8 cellular contexts compared by ENCODE assay signal in genomic region chr14:58238252-58239247, GRCh38. TPM values are rescaled to one million over a fixed set of nuclear protein-coding genes. Genes with fewer than 3 reads are reported as not detected.
A peak's percentile ranks its signal among the peaks of the same experiment; 100 is the strongest.
DNase-seq lines count a peak whose midpoint lies in the region; ATAC-seq and TF ChIP-seq lines count a peak whose summit lies in the region.

No MANE protein-coding gene starts in this region.

- H2AFZ ChIP-seq in parathyroid adenoma = peak overlapping the region; percentile 81

- peak overlapping the region; percentile 83 for H3K4me2 ChIP-seq in parathyroid adenoma (ENCODE audit: low read length)

- peaks cover 10% of the 10 kb centered on the region for H3K36me3 ChIP-seq in RWPE2 (ENCODE audit: low read depth)
- H3K36me3 ChIP-seq in parathyroid adenoma (ENCODE audit: control insufficient read depth, insufficient read depth, low read length) = no peaks in the 10 kb centered on the region

- no peaks in the 10 kb centered on the region for H3K9me3 ChIP-seq in RWPE2 (ENCODE audit: severe bottlenecking)
- no peaks in the 10 kb centered on the region for H3K9me3 ChIP-seq in parathyroid adenoma (ENCODE audit: control insufficient read depth, low read length)

- peak overlapping the region; percentile 48 for H3K4me3 ChIP-seq in RWPE2 (ENCODE audit: severe bottlenecking)
- peak overlapping the region; percentile 63 for H3K4me3 ChIP-seq in fibroblast of villous mesenchyme (ENCODE audit: low read depth, low read length)
- H3K4me3 ChIP-seq in parathyroid adenoma (ENCODE audit: low read depth, low read length) = peak overlapping the region; percentile 93

- peaks cover 8% of the 10 kb centered on the region for H3K4me1 ChIP-seq in RWPE2 (ENCODE audit: insufficient read depth, poor library complexity, severe bottlenecking)
- peaks cover 6% of the 10 kb centered on the region for H3K4me1 ChIP-seq in parathyroid adenoma

- H3K27me3 ChIP-seq in RWPE2 (ENCODE audit: insufficient read depth, poor library complexity, severe bottlenecking) (no peaks in the 10 kb centered on the region), parathyroid adenoma (ENCODE audit: control insufficient read depth, insufficient read depth, low read length) (no peaks in the 10 kb centered on the region)

- H3K9ac ChIP-seq in parathyroid adenoma = no peak overlapping the region

- H3K79me2 ChIP-seq in parathyroid adenoma = no peaks in the 10 kb centered on the region

- TF ChIP-seq CTCF in RWPE2 (IDR thresholded peaks at IDR 0.05; ENCODE audit: poor library complexity, severe bottlenecking) (no peak), fibroblast of villous mesenchyme (IDR thresholded peaks at IDR 0.05; ENCODE audit: insufficient read depth, low read depth, low read length) (no peak), parathyroid adenoma (IDR thresholded peaks at IDR 0.05) (no peak)

- DNase-seq in RWPE2 (ENCODE audit: low spot score) (no peak), fibroblast of villous mesenchyme (ENCODE audit: low read depth) (peak; percentile 46), DMS114 treated with DMSO at 0.1 percent for 48 hours (lab: John Stamatoyannopoulos, UW; ENCODE audit: unreplicated experiment) (no peak)
- no peak for DNase-seq in activated T-cell treated with anti-CD3 and anti-CD28 coated beads, Interleukin-2, amount 50 U/mL, for 1 hour

- ATAC-seq in GM18909 (IDR thresholded peaks at IDR 0.05; ENCODE audit: poor library complexity, unreplicated experiment) = peak; percentile 42
- ATAC-seq in RWPE2 (ENCODE audit: low read depth) = peak; percentile 46
- no peak for ATAC-seq in HG02852 (IDR thresholded peaks at IDR 0.05; ENCODE audit: unreplicated experiment)
- no peak for ATAC-seq in GM19467 (IDR thresholded peaks at IDR 0.05; ENCODE audit: unreplicated experiment)

- H3K27ac ChIP-seq in RWPE2 (ENCODE audit: poor library complexity, severe bottlenecking) (peak overlapping the region; percentile 12), parathyroid adenoma (peak overlapping the region; percentile 72)

RNA-seq across cellular contexts. Expression of gene PSMA3, which starts 6.1 kb away (rescaled TPM):
- 123 and 159 TPM in 2 replicates for total RNA-seq in fibroblast of villous mesenchyme

RNA-seq across cellular contexts. Expression of gene ACTR10, which starts 38.6 kb away (rescaled TPM):
- 57.0 and 57.3 TPM in 2 replicates for total RNA-seq in fibroblast of villous mesenchyme

RNA-seq across cellular contexts. Expression of gene ARID4A, which starts 59.8 kb away (rescaled TPM):
- total RNA-seq in fibroblast of villous mesenchyme = 10.8 and 11.9 TPM in 2 replicates

Comparison
In these comparisons a context has a peak if more than half of its experiments do, and no peak if none do; other contexts are left out.
1. ATAC-seq: peak in GM18909 (single experiment) and RWPE2 (single experiment); none in HG02852 (single experiment) and GM19467 (single experiment).
2. Peak in every context shown above with its lines, with median percentiles within 50 percentile points of each other: H3K4me3 ChIP-seq.